ENCODE assay signal across 11 cellular contexts in the genomic region with DNA sequence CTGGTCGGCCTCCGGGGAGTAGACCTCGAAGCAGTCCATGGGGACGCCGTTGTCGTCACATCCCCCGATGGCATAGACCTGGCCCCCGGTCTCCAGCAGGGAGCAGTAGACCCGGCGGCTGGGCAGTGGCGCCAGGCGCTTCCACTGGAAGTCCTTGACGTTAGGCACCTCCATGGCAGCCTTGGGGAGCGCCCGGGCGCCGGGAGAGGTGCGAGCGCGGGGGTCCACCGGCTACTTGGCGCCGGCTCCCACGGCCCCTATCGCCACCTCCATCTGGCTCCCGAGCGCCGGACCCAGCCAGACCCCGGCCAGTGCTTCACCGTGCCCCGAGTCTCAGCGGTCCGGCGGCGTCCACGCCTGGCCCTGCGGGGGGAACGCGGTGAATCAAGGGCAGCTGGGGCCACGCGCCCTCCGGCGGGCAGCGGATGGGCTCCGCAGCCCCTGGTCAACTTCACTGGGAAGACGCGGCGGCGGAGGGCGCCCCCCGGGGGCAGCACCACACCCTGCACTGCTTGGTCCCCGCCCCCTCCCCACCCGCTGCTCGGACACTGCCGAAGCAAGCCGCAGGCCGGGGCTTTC. TPM values are rescaled to one million over a fixed set of nuclear protein-coding genes. Genes with fewer than 3 reads are reported as not detected.
A peak's percentile ranks its signal among the peaks of the same experiment; 100 is the strongest.
DNase-seq lines count a peak whose midpoint lies in the region; ATAC-seq and TF ChIP-seq lines count a peak whose summit lies in the region.
"Had no signal": no experiment of that assay in that cellular context is flagged by ENCODE, and none has a peak within 500 bp of the region (broad histone marks: within the 10 kb centered on the region; RNA-seq: fewer than 3 reads in every experiment).

No MANE protein-coding gene starts in this region.

- H3K9me3 ChIP-seq in thymus (ENCODE audit: control insufficient read depth), result no peaks in the 10 kb centered on the region

- DNase-seq in activated CD8-positive, alpha-beta memory T cell treated with anti-CD3 and anti-CD28 coated beads, Interleukin-2, amount 50 U/mL, for 48 hours, result peak; percentile 62
- DNase-seq in activated CD8-positive, alpha-beta memory T cell treated with anti-CD3 and anti-CD28 coated beads, Interleukin-2, amount 50 U/mL, for 4 hours, result no peak
- no peak for DNase-seq in left colon
- DNase-seq in GM13976 (ENCODE audit: low spot score), result no peak
- no peak for DNase-seq in NCI-H2171 treated with DMSO at 0.1 percent for 48 hours (lab: John Stamatoyannopoulos, UW)

- H3K27me3 Mint-ChIP-seq in brain, result peaks cover 6% of the 10 kb centered on the region

- H3K9me3 Mint-ChIP-seq in brain, result no peaks in the 10 kb centered on the region
- H3K9me3 Mint-ChIP-seq: CD8-positive, alpha-beta memory T cell had no signal

- peak overlapping the region in 1 of 5 experiments; percentile 79 for H3K4me3 Mint-ChIP-seq in brain

- H3K27me3 ChIP-seq in thymus (ENCODE audit: control insufficient read depth, insufficient read depth), result peaks cover 36% of the 10 kb centered on the region

- H3K27ac ChIP-seq in thymus (ENCODE audit: low read depth), result no peak overlapping the region

- TF ChIP-seq CTCF in brain (conservative IDR thresholded peaks at IDR 0.05) (peak; percentile 46 to 66), GM13976 (IDR thresholded peaks at IDR 0.05; ENCODE audit: borderline replicate concordance, control extremely low read depth, extremely low read depth, insufficient read depth, missing control alignments) (no peak)

- intact Hi-C loops in left colon (cut with DNase I, micrococcal nuclease), result no loop called here

- WGBS in thymus, result 5% methylated on average over 57 of the region's 57 CpGs

- no peak overlapping the region for H3K27ac Mint-ChIP-seq in brain

- no peaks in the 10 kb centered on the region for H3K4me1 ChIP-seq in thymus (ENCODE audit: control insufficient read depth, insufficient read depth, low read length)

- ATAC-seq in left colon, result peak; percentile 27
- ATAC-seq in HG02840 (IDR thresholded peaks at IDR 0.05; ENCODE audit: low FRiP score, unreplicated experiment), result no peak

- peaks cover 66% of the 10 kb centered on the region for H3K4me1 Mint-ChIP-seq in brain

- H3K4me3 ChIP-seq in thymus (ENCODE audit: low read length), result peak overlapping the region; percentile 30

- H3K36me3 ChIP-seq in thymus (ENCODE audit: control insufficient read depth, insufficient read depth), result no peaks in the 10 kb centered on the region

- in situ Hi-C loops in GM13976 (cut with MboI; ENCODE audit: low sequenced_read_pairs, unreplicated experiment), result no loop called here

- H3K36me3 Mint-ChIP-seq in brain, result no peaks in the 10 kb centered on the region
- H3K36me3 Mint-ChIP-seq: CD8-positive, alpha-beta memory T cell had no signal

RNA-seq across cellular contexts. Expression of a gene that starts 13.2 kb away (rescaled TPM):
- polyA plus RNA-seq in brain (ENCODE audit: insufficient read depth, low read depth, low replicate concordance) (11.4 TPM), thymus (0.50 TPM)
- total RNA-seq in left colon, result under 1 TPM; 0.40 to 0.59 TPM
- total RNA-seq: CD8-positive, alpha-beta memory T cell; fibroblast of lung; T-helper 2 cell treated with Interferon-gamma antibody and Interleukin-4, amounts not matched to agents 100 ng/mL and 5 ng/mL, for 36 hours had no signal
- polyA plus RNA-seq: CD8-positive, alpha-beta memory T cell; fibroblast of lung had no signal

RNA-seq across cellular contexts. Expression of a gene that starts 22.0 kb away (rescaled TPM):
- polyA plus RNA-seq in brain (ENCODE audit: insufficient read depth, low read depth, low replicate concordance), result 14.4 TPM
- 10 to 100 TPM; 27.7 to 29.2 TPM for total RNA-seq in left colon
- 4.0 TPM for polyA plus RNA-seq in thymus
